In genomic region chr6:155177369-155177961, GRCh38 we compare ENCODE assay signal across 8 cellular contexts.
DNase-seq lines count a peak whose midpoint lies in the region; ATAC-seq and TF ChIP-seq lines count a peak whose summit lies in the region.

No MANE protein-coding gene starts in this region.

- peak; percentile 88 for TF ChIP-seq CTCF in hepatocyte (IDR thresholded peaks at IDR 0.05; ENCODE audit: poor library complexity)

- H3K4me1 ChIP-seq in hepatocyte (ENCODE audit: insufficient read depth) = no peaks in the 10 kb centered on the region

- no peaks in the 10 kb centered on the region for H3K27me3 ChIP-seq in hepatocyte

- no peak overlapping the region for H2AFZ ChIP-seq in hepatocyte

- no peak overlapping the region for H3K4me3 ChIP-seq in hepatocyte

- H3K79me2 ChIP-seq in hepatocyte = no peaks in the 10 kb centered on the region

- no peak overlapping the region for H3K27ac Mint-ChIP-seq in activated naive CD4-positive, alpha-beta T cell treated with anti-CD3 and anti-CD28 coated beads, Interleukin-2, amount 50 U/mL, for 72 hours

- no peak for ATAC-seq in activated CD4-positive, CD25-positive, alpha-beta regulatory T cell treated with anti-CD3 and anti-CD28 coated beads, Interleukin-2, amount 50 U/mL, for 24 hours
- peak; percentile 19 for ATAC-seq in HG03432 (IDR thresholded peaks at IDR 0.05; ENCODE audit: unreplicated experiment)
- peak; percentile 47 to 50 for ATAC-seq in activated naive CD4-positive, alpha-beta T cell treated with anti-CD3 and anti-CD28 coated beads, Interleukin-2, amount 50 U/mL, for 72 hours
- ATAC-seq in HG03457 (IDR thresholded peaks at IDR 0.05; ENCODE audit: unreplicated experiment) = no peak

- no peaks in the 10 kb centered on the region for H3K9me3 Mint-ChIP-seq in activated naive CD4-positive, alpha-beta T cell treated with anti-CD3 and anti-CD28 coated beads, Interleukin-2, amount 50 U/mL, for 72 hours

- H3K9me3 ChIP-seq in hepatocyte (ENCODE audit: low read depth) = no peaks in the 10 kb centered on the region

- peaks cover 0 to 14% of the 10 kb centered on the region in 2 donors for H3K36me3 Mint-ChIP-seq in activated naive CD4-positive, alpha-beta T cell treated with anti-CD3 and anti-CD28 coated beads, Interleukin-2, amount 50 U/mL, for 72 hours

- peak; percentile 18 for DNase-seq in activated CD4-positive, CD25-positive, alpha-beta regulatory T cell treated with anti-CD3 and anti-CD28 coated beads, Interleukin-2, amount 50 U/mL, for 16 hours (ENCODE audit: low read depth, low spot score)
- peak; percentile 53 for DNase-seq in NCI-H748 treated with DMSO at 0.1 percent for 48 hours (lab: John Stamatoyannopoulos, UW)
- peak in 1 of 2 donors; percentile 58 for DNase-seq in activated naive CD4-positive, alpha-beta T cell treated with anti-CD3 and anti-CD28 coated beads, Interleukin-2, amount 50 U/mL, for 72 hours (ENCODE audit: low spot score in 2 of 2)
- peak; percentile 87 for DNase-seq in hepatocyte (ENCODE audit: low spot score)
- DNase-seq in stimulated activated CD8-positive, alpha-beta memory T cell treated with anti-CD3 and anti-CD28 coated beads, Interleukin-4, amount 100 ng/mL, for 48 hours = peak; percentile 61

- no peaks in the 10 kb centered on the region for H3K36me3 ChIP-seq in hepatocyte (replicated peaks; ENCODE audit: insufficient read depth, low read depth)

- 77% methylated on average over 4 of the region's 4 CpGs for WGBS in hepatocyte (ENCODE audit: low lambda C conversion rate, missing lambda C conversion rate)

- no peak overlapping the region for H3K4me2 ChIP-seq in hepatocyte

- H4K20me1 ChIP-seq in hepatocyte (ENCODE audit: insufficient read depth, poor library complexity, severe bottlenecking) = no peaks in the 10 kb centered on the region

- H3K9me2 ChIP-seq in hepatocyte (replicated peaks; ENCODE audit: insufficient read depth) = no peaks in the 10 kb centered on the region

- H3K27ac ChIP-seq in hepatocyte = no peak overlapping the region

Comparison
In these comparisons a context has a peak if more than half of its experiments do, and no peak if none do; other contexts are left out.
1. ATAC-seq: peak in HG03432 (single experiment) and activated naive CD4-positive, alpha-beta T cell treated with anti-CD3 and anti-CD28 coated beads, Interleukin-2, amount 50 U/mL, for 72 hours (2 of 2); none in activated CD4-positive, CD25-positive, alpha-beta regulatory T cell treated with anti-CD3 and anti-CD28 coated beads, Interleukin-2, amount 50 U/mL, for 24 hours (0 of 2) and HG03457 (single experiment).